Comparison of ENCODE assay signal across 8 cellular contexts in genomic region chr11:62553839-62554361, GRCh38. TPM values are rescaled to one million over a fixed set of nuclear protein-coding genes. Genes with fewer than 3 reads are reported as not detected.
A peak's percentile ranks its signal among the peaks of the same experiment; 100 is the strongest.
DNase-seq lines count a peak whose midpoint lies in the region; ATAC-seq and TF ChIP-seq lines count a peak whose summit lies in the region.

No MANE protein-coding gene starts in this region.

- no peaks in the 10 kb centered on the region for H3K36me3 Mint-ChIP-seq in natural killer cell treated with Interleukin-12 subunit alpha and Interleukin-12 subunit beta and Interleukin-15 and Interleukin-18, amount 100 ng/mL, for 72 hours

- H3K4me3 ChIP-seq in AG10803 (ENCODE audit: low read length) (peak overlapping the region; percentile 52), MG63 (no peak overlapping the region)

- H3K9me3 Mint-ChIP-seq in natural killer cell treated with Interleukin-12 subunit alpha and Interleukin-12 subunit beta and Interleukin-15 and Interleukin-18, amount 100 ng/mL, for 72 hours: no peaks in the 10 kb centered on the region

- peaks cover 41% of the 10 kb centered on the region for H3K36me3 ChIP-seq in MG63

- H3K4me3 Mint-ChIP-seq in natural killer cell treated with Interleukin-12 subunit alpha and Interleukin-12 subunit beta and Interleukin-15 and Interleukin-18, amount 100 ng/mL, for 72 hours: peak overlapping the region; percentile 83

- peak overlapping the region; percentile 85 to 90 for H3K27ac Mint-ChIP-seq in natural killer cell treated with Interleukin-12 subunit alpha and Interleukin-12 subunit beta and Interleukin-15 and Interleukin-18, amount 100 ng/mL, for 72 hours

- no peaks in the 10 kb centered on the region for H3K9me3 ChIP-seq in MG63

- DNase-seq in AG10803 (ENCODE audit: low read depth) (peak; percentile 83), MG63 (peak; percentile 91), dedifferentiated amniotic fluid mesenchymal stem cell (ENCODE audit: extremely low spot score) (peak; percentile 74), midbrain (lab: John Stamatoyannopoulos, UW) (no peak), NCI-H2107 treated with DMSO at 0.1 percent for 48 hours (lab: John Stamatoyannopoulos, UW; ENCODE audit: unreplicated experiment) (no peak)
- DNase-seq in natural killer cell treated with Interleukin-12 subunit alpha and Interleukin-12 subunit beta and Interleukin-15 and Interleukin-18, amount 100 ng/mL, for 72 hours (ENCODE audit: low spot score): no peak

- H3K27me3 Mint-ChIP-seq in natural killer cell treated with Interleukin-12 subunit alpha and Interleukin-12 subunit beta and Interleukin-15 and Interleukin-18, amount 100 ng/mL, for 72 hours: no peaks in the 10 kb centered on the region

- TF ChIP-seq CTCF in AG10803 (conservative IDR thresholded peaks at IDR 0.05; ENCODE audit: low read length): no peak

- H3K4me1 Mint-ChIP-seq in natural killer cell treated with Interleukin-12 subunit alpha and Interleukin-12 subunit beta and Interleukin-15 and Interleukin-18, amount 100 ng/mL, for 72 hours (ENCODE audit: low read depth in 2 of 2): peaks cover 66 to 71% of the 10 kb centered on the region in 2 donors

- no peak for ATAC-seq in natural killer cell treated with Interleukin-12 subunit alpha and Interleukin-12 subunit beta and Interleukin-15 and Interleukin-18, amount 100 ng/mL, for 72 hours
- ATAC-seq in HG03439 (IDR thresholded peaks at IDR 0.05; ENCODE audit: unreplicated experiment): no peak
- ATAC-seq in GM19023 (IDR thresholded peaks at IDR 0.05; ENCODE audit: unreplicated experiment): no peak

- no peaks in the 10 kb centered on the region for H3K27me3 ChIP-seq in MG63

RNA-seq across cellular contexts. Expression of gene AHNAK, which starts 7.3 kb away (rescaled TPM):
- 110 and 122 TPM in 2 replicates for total RNA-seq in MG63 (2014; rRNA removed; shearing (Covaris generic); ENCODE audit: low replicate concordance)
- 10 to 100 TPM; 49.2 to 60.0 TPM for total RNA-seq in natural killer cell treated with Interleukin-12 subunit alpha and Interleukin-12 subunit beta and Interleukin-15 and Interleukin-18, amount 100 ng/mL, for 72 hours

RNA-seq across cellular contexts. Expression of gene EEF1G, which starts 19.8 kb away (rescaled TPM):
- 2,571 and 3,577 TPM in 2 replicates for total RNA-seq in MG63 (2014; rRNA removed; shearing (Covaris generic); ENCODE audit: low replicate concordance)
- 1,000 to 10,000 TPM in 1 of 2 donors, 100 to 1,000 TPM in 1; 898 to 1,016 TPM for total RNA-seq in natural killer cell treated with Interleukin-12 subunit alpha and Interleukin-12 subunit beta and Interleukin-15 and Interleukin-18, amount 100 ng/mL, for 72 hours

RNA-seq across cellular contexts. Expression of gene TUT1, which starts 37.4 kb away (rescaled TPM):
- total RNA-seq in MG63 (2014; rRNA removed; shearing (Covaris generic); ENCODE audit: low replicate concordance): 11.1 and 20.3 TPM in 2 replicates
- 10 to 100 TPM; 24.1 to 35.7 TPM for total RNA-seq in natural killer cell treated with Interleukin-12 subunit alpha and Interleukin-12 subunit beta and Interleukin-15 and Interleukin-18, amount 100 ng/mL, for 72 hours

RNA-seq across cellular contexts. Expression of gene MTA2, which starts 47.8 kb away (rescaled TPM):
- total RNA-seq in MG63 (2014; rRNA removed; shearing (Covaris generic); ENCODE audit: low replicate concordance): 84.9 and 117 TPM in 2 replicates
- total RNA-seq in natural killer cell treated with Interleukin-12 subunit alpha and Interleukin-12 subunit beta and Interleukin-15 and Interleukin-18, amount 100 ng/mL, for 72 hours: 100 to 1,000 TPM; 234 to 259 TPM

RNA-seq across cellular contexts. Expression of gene EML3, which starts 58.7 kb away (rescaled TPM):
- total RNA-seq in MG63 (2014; rRNA removed; shearing (Covaris generic); ENCODE audit: low replicate concordance): 18.1 and 20.9 TPM in 2 replicates
- total RNA-seq in natural killer cell treated with Interleukin-12 subunit alpha and Interleukin-12 subunit beta and Interleukin-15 and Interleukin-18, amount 100 ng/mL, for 72 hours: 100 to 1,000 TPM; 122 to 205 TPM

Comparison
In these comparisons a context has a peak if more than half of its experiments do, and no peak if none do; other contexts are left out.
1. DNase-seq: peak in AG10803 (single experiment), MG63 (single experiment) and dedifferentiated amniotic fluid mesenchymal stem cell (single experiment); none in natural killer cell treated with Interleukin-12 subunit alpha and Interleukin-12 subunit beta and Interleukin-15 and Interleukin-18, amount 100 ng/mL, for 72 hours (single experiment), midbrain (single experiment) and NCI-H2107 treated with DMSO at 0.1 percent for 48 hours (single experiment).